Comparison of ENCODE assay signal across 9 cellular contexts in the genomic region with DNA sequence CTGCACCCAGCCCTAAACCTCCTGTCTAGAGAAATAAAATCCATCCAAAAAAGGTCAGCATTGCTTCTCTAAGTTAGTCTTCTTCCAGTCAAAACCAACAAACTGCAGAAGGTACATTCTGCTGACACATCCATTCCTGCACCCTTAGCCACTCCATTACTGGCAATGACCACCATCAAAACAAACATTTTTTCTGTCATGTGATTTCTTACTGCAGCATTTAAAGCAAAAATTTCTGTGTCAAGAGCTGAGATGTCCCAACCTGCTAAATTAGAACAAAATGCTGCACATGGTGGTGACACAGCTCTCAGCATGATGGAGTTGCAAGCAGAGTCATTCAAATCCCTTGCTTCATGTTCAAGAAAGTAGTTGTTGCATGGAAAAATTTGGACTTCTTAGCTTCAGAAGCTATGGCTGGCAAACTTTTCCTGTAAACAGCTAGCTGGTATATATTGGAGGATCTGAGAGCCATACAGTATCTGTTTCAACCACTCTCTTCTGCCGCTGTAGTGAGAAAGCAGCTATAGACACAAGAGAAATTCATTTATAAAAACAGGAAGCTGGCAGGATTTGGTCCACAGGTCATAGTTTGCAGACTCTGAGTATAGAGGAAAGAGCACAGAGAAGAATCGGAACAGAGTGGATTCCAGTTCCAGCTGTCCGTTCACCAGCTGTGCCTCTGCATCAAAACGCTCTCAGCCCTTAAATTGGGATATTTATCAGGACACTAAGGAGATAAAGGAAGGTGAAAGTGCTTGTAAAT. TPM values are rescaled to one million over a fixed set of nuclear protein-coding genes. Genes with fewer than 3 reads are reported as not detected.
DNase-seq lines count a peak whose midpoint lies in the region; ATAC-seq and TF ChIP-seq lines count a peak whose summit lies in the region.
"Had no signal": no experiment of that assay in that cellular context is flagged by ENCODE, and none has a peak within 500 bp of the region (broad histone marks: within the 10 kb centered on the region; RNA-seq: fewer than 3 reads in every experiment).

No MANE protein-coding gene starts in this region.

- H3K4me3 ChIP-seq in cardiac fibroblast (replicated peaks in 1 of 2; ENCODE audit: low read depth in 2 of 2, low read length in 2 of 2): no peak overlapping the region

- peak; percentile 74 to 91 for DNase-seq in cardiac fibroblast (ENCODE audit: low read depth in 2 of 2)
- DNase-seq in smooth muscle cell of the brain vasculature (ENCODE audit: low read depth, low spot score): peak; percentile 78
- DNase-seq in activated CD8-positive, alpha-beta T cell treated with anti-CD3 and anti-CD28 coated beads, Interleukin-2, amount 10 ng/mL, durations not matched to agents 7 days and 5 days: no peak
- no peak for DNase-seq in activated T-helper 1 cell treated with anti-CD3 and anti-CD28 coated beads, Interleukin-12 subunit alpha, Interleukin-12 subunit beta, Interleukin-2, Interleukin-4 antibody, amounts not matched to agents 30 ng/mL and 10 ng/mL and 1 ng/mL, durations not matched to agents 14 hours and 24 hours and 36 hours (ENCODE audit: low spot score)
- DNase-seq in NCI-H446 (lab: John Stamatoyannopoulos, UW): no peak

- H3K4me3 Mint-ChIP-seq in activated CD8-positive, alpha-beta T cell treated with anti-CD3 and anti-CD28 coated beads, Interleukin-2, amount 10 ng/mL, durations not matched to agents 7 days and 5 days: no peak overlapping the region
- H3K4me3 Mint-ChIP-seq in activated T-helper 1 cell treated with anti-CD3 and anti-CD28 coated beads, Interleukin-12 subunit alpha, Interleukin-12 subunit beta, Interleukin-2, Interleukin-4 antibody, amounts not matched to agents 30 ng/mL and 10 ng/mL and 1 ng/mL, durations not matched to agents 14 hours and 24 hours and 36 hours: no peak overlapping the region

- H3K9me3 Mint-ChIP-seq in activated CD8-positive, alpha-beta T cell treated with anti-CD3 and anti-CD28 coated beads, Interleukin-2, amount 10 ng/mL, durations not matched to agents 7 days and 5 days (ENCODE audit: insufficient read depth): no peaks in the 10 kb centered on the region
- H3K9me3 Mint-ChIP-seq in activated T-helper 1 cell treated with anti-CD3 and anti-CD28 coated beads, Interleukin-12 subunit alpha, Interleukin-12 subunit beta, Interleukin-2, Interleukin-4 antibody, amounts not matched to agents 30 ng/mL and 10 ng/mL and 1 ng/mL, durations not matched to agents 14 hours and 24 hours and 36 hours: peaks cover 6% of the 10 kb centered on the region

- no peaks in the 10 kb centered on the region for H3K27me3 Mint-ChIP-seq in activated CD8-positive, alpha-beta T cell treated with anti-CD3 and anti-CD28 coated beads, Interleukin-2, amount 10 ng/mL, durations not matched to agents 7 days and 5 days (ENCODE audit: low read depth)
- H3K27me3 Mint-ChIP-seq in activated T-helper 1 cell treated with anti-CD3 and anti-CD28 coated beads, Interleukin-12 subunit alpha, Interleukin-12 subunit beta, Interleukin-2, Interleukin-4 antibody, amounts not matched to agents 30 ng/mL and 10 ng/mL and 1 ng/mL, durations not matched to agents 14 hours and 24 hours and 36 hours (ENCODE audit: insufficient read depth): no peaks in the 10 kb centered on the region

- POLR2A ChIA-PET in activated CD8-positive, alpha-beta T cell treated with anti-CD3 and anti-CD28 coated beads, Interleukin-2, amount 10 ng/mL, durations not matched to agents 7 days and 5 days (lab: Charles Lee): no interaction called here

- no peak for TF ChIP-seq CTCF in cardiac fibroblast (IDR thresholded peaks at IDR 0.05; ENCODE audit: low read depth, low read length)

- H3K36me3 Mint-ChIP-seq in activated CD8-positive, alpha-beta T cell treated with anti-CD3 and anti-CD28 coated beads, Interleukin-2, amount 10 ng/mL, durations not matched to agents 7 days and 5 days (ENCODE audit: low read depth): no peaks in the 10 kb centered on the region
- H3K36me3 Mint-ChIP-seq in activated T-helper 1 cell treated with anti-CD3 and anti-CD28 coated beads, Interleukin-12 subunit alpha, Interleukin-12 subunit beta, Interleukin-2, Interleukin-4 antibody, amounts not matched to agents 30 ng/mL and 10 ng/mL and 1 ng/mL, durations not matched to agents 14 hours and 24 hours and 36 hours (ENCODE audit: low read depth): peaks cover 3% of the 10 kb centered on the region

- H3K4me1 Mint-ChIP-seq in activated CD8-positive, alpha-beta T cell treated with anti-CD3 and anti-CD28 coated beads, Interleukin-2, amount 10 ng/mL, durations not matched to agents 7 days and 5 days (ENCODE audit: low read depth): no peaks in the 10 kb centered on the region
- peaks cover 36% of the 10 kb centered on the region for H3K4me1 Mint-ChIP-seq in activated T-helper 1 cell treated with anti-CD3 and anti-CD28 coated beads, Interleukin-12 subunit alpha, Interleukin-12 subunit beta, Interleukin-2, Interleukin-4 antibody, amounts not matched to agents 30 ng/mL and 10 ng/mL and 1 ng/mL, durations not matched to agents 14 hours and 24 hours and 36 hours (ENCODE audit: low read depth)

- CTCF ChIA-PET in activated CD8-positive, alpha-beta T cell treated with anti-CD3 and anti-CD28 coated beads, Interleukin-2, amount 10 ng/mL, durations not matched to agents 7 days and 5 days (lab: Charles Lee): no interaction called here

- ATAC-seq in GM18907 (IDR thresholded peaks at IDR 0.05; ENCODE audit: unreplicated experiment) (peak; percentile 67), HG03025 (IDR thresholded peaks at IDR 0.05; ENCODE audit: low FRiP score, unreplicated experiment) (peak; percentile 66), GM19324 (IDR thresholded peaks at IDR 0.05; ENCODE audit: low FRiP score, unreplicated experiment) (no peak)
- no peak for ATAC-seq in activated CD8-positive, alpha-beta T cell treated with anti-CD3 and anti-CD28 coated beads, Interleukin-2, amount 10 ng/mL, durations not matched to agents 7 days and 5 days
- ATAC-seq: foreskin keratinocyte had no signal

- H3K27ac Mint-ChIP-seq in activated CD8-positive, alpha-beta T cell treated with anti-CD3 and anti-CD28 coated beads, Interleukin-2, amount 10 ng/mL, durations not matched to agents 7 days and 5 days: no peak overlapping the region
- H3K27ac Mint-ChIP-seq in activated T-helper 1 cell treated with anti-CD3 and anti-CD28 coated beads, Interleukin-12 subunit alpha, Interleukin-12 subunit beta, Interleukin-2, Interleukin-4 antibody, amounts not matched to agents 30 ng/mL and 10 ng/mL and 1 ng/mL, durations not matched to agents 14 hours and 24 hours and 36 hours: no peak overlapping the region

- intact Hi-C loops in activated T-helper 1 cell treated with anti-CD3 and anti-CD28 coated beads, Interleukin-12 subunit alpha, Interleukin-12 subunit beta, Interleukin-2, Interleukin-4 antibody, amounts not matched to agents 30 ng/mL and 10 ng/mL and 1 ng/mL, durations not matched to agents 14 hours and 24 hours and 36 hours (cut with micrococcal nuclease): no loop called here

RNA-seq across cellular contexts. Expression of gene RUBCNL, which starts 17.4 kb away (rescaled TPM):
- total RNA-seq in activated CD8-positive, alpha-beta T cell treated with anti-CD3 and anti-CD28 coated beads, Interleukin-2, amount 10 ng/mL, durations not matched to agents 7 days and 5 days: under 1 TPM in 1 of 2 experiments, not detected in 1; 0.21 TPM
- 1.2 and 2.8 TPM in 2 replicates for total RNA-seq in activated T-helper 1 cell treated with anti-CD3 and anti-CD28 coated beads, Interleukin-12 subunit alpha, Interleukin-12 subunit beta, Interleukin-2, Interleukin-4 antibody, amounts not matched to agents 30 ng/mL and 10 ng/mL and 1 ng/mL, durations not matched to agents 14 hours and 24 hours and 36 hours
- total RNA-seq: foreskin keratinocyte had no signal

Comparison
In these comparisons a context has a peak if more than half of its experiments do, and no peak if none do; other contexts are left out.
1. ATAC-seq: peak in GM18907 (single experiment) and HG03025 (single experiment); none in activated CD8-positive, alpha-beta T cell treated with anti-CD3 and anti-CD28 coated beads, Interleukin-2, amount 10 ng/mL, durations not matched to agents 7 days and 5 days (single experiment) and GM19324 (single experiment).
2. DNase-seq: peak in cardiac fibroblast (2 of 2) and smooth muscle cell of the brain vasculature (single experiment); none in activated CD8-positive, alpha-beta T cell treated with anti-CD3 and anti-CD28 coated beads, Interleukin-2, amount 10 ng/mL, durations not matched to agents 7 days and 5 days (single experiment), activated T-helper 1 cell treated with anti-CD3 and anti-CD28 coated beads, Interleukin-12 subunit alpha, Interleukin-12 subunit beta, Interleukin-2, Interleukin-4 antibody, amounts not matched to agents 30 ng/mL and 10 ng/mL and 1 ng/mL, durations not matched to agents 14 hours and 24 hours and 36 hours (single experiment) and NCI-H446 (0 of 2).